1 cellular context compared by ENCODE assay signal in genomic region chr9:14231196-14231990, GRCh38.
TF ChIP-seq lines count a peak whose summit lies in the region.

No MANE protein-coding gene starts in this region.

TF ChIP-seq in neural cell, 6 proteins besides CTCF, POLR2A, EP300 and RAD21 (continued from another document):
- TF ChIP-seq MXI1 (conservative IDR thresholded peaks at IDR 0.05; ENCODE audit: poor library complexity, severe bottlenecking) (no peak), EZH2 (IDR thresholded peaks at IDR 0.05; ENCODE audit: borderline replicate concordance, insufficient read depth, low read length, poor library complexity, severe bottlenecking) (no peak)
